In the genomic region with DNA sequence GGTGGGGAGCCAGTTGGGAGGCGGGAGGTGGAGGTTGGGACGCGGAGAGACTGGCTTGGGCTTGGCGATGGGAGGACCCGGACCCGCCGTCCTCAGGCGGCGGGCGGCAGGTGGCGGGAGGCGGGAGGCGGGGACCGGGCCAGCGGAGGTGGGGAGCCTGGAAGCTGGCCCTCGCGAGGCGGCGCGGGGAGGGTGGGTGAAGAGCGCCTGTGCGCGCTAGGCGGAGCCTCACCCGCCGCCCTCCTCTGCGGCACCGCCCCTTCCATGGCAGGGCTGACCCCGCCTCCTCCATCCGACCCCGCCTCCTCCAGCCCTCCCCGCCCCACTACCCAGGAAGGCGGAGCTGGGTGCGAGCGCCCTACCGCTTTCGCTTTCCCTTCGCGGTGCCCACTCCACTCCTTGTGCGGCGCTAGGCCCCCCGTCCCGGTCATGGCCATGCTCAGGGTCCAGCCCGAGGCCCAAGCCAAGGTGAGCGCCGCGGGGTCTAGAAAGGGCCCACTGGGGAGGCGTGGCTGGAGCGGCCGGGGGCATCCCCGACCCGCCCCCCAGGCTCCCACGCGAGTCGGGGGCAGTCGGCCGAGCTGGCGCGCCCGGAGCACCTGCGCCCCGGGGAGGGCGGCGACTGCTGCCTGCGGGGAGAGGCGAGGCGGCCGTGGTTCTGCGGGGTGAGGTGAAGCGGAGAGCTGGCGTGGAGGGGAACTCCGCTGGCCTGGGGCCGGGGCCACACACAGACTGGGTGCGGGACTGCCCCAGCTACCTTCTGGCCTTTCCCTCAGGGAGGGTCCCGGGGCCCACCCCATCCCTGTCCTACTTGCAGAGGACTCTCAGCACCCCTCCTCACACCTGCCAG, we compare ENCODE assay signal across 8 cellular contexts. TPM values are rescaled to one million over a fixed set of nuclear protein-coding genes. Genes with fewer than 3 reads are reported as not detected.
DNase-seq lines count a peak whose midpoint lies in the region; ATAC-seq lines count a peak whose summit lies in the region.

A gene (plus strand): TSS at position 361 of the 850 bp plus-strand sequence. CDS start 69 bp downstream, at position 430.

- H3K4me3 ChIP-seq in HUES48 (ENCODE audit: low read depth, low read length) (peak within 1 kb of the TSS; percentile 78), NT2/D1 (ENCODE audit: insufficient read length, low read depth) (peak within 1 kb of the TSS; percentile 66)

- H3K9me3 ChIP-seq in HUES48 (ENCODE audit: control insufficient read depth, insufficient read depth, low read length) = no peaks in the 10 kb centered on the region
- no peaks in the 10 kb centered on the region for H3K9me3 ChIP-seq in NT2/D1 (ENCODE audit: insufficient read depth, low read length)

- no peak within 1 kb of the TSS; the same call in 1 of the 2 replicates for H3K9ac ChIP-seq in HUES48 (ENCODE audit: low read depth, low read length)
- peak within 1 kb of the TSS; percentile 77 for H3K9ac ChIP-seq in NT2/D1 (ENCODE audit: insufficient read length, low read depth)

- H3K27me3 ChIP-seq in HUES48 (ENCODE audit: control insufficient read depth, insufficient read depth, low read length) (no peaks in the 10 kb centered on the region), NT2/D1 (ENCODE audit: insufficient read depth, insufficient read length) (peaks cover 4% of the 10 kb centered on the region)

- peak; percentile 78 for ATAC-seq in GM21381 (IDR thresholded peaks at IDR 0.05; ENCODE audit: unreplicated experiment)

- in situ Hi-C loops in endometrial microvascular endothelial cells (cut with HindIII; ENCODE audit: inconsistent ontology term, low pct_unique_long_range_greater_than_20kb, low sequenced_read_pairs) = no loop called here

- H3K36me3 ChIP-seq in HUES48 (ENCODE audit: control insufficient read depth, insufficient read depth, low read length) (peaks cover 25% of the 10 kb centered on the region), NT2/D1 (ENCODE audit: insufficient read depth, insufficient read length, low read length) (peaks cover 25% of the 10 kb centered on the region)

- H3K4me1 ChIP-seq in HUES48 (ENCODE audit: control insufficient read depth, insufficient read depth, low read length) (peaks cover 9% of the 10 kb centered on the region), NT2/D1 (ENCODE audit: insufficient read depth, insufficient read length) (peaks cover 7% of the 10 kb centered on the region)

- DNase-seq in COR-L47 (lab: John Stamatoyannopoulos, UW) = peak; percentile 95
- DNase-seq in NT2/D1 (ENCODE audit: low read depth, low spot score) = no peak
- peak; percentile 77 for DNase-seq in activated CD8-positive, alpha-beta memory T cell treated with anti-CD3 and anti-CD28 coated beads, Interleukin-2, amount 50 U/mL, for 24 hours (ENCODE audit: extremely low read depth)
- DNase-seq in midbrain (lab: John Stamatoyannopoulos, UW) = peak; percentile 92
- DNase-seq in stimulated activated CD8-positive, alpha-beta memory T cell treated with anti-CD3 and anti-CD28 coated beads, Interleukin-2, amount 100 ng/mL, for 1 hour (ENCODE audit: low read depth in 2 of 2) = peak; percentile 89 to 92

- H3K27ac ChIP-seq in HUES48 (ENCODE audit: low read depth, low read length) = peak within 1 kb of the TSS; percentile 25

RNA-seq across cellular contexts. Expression of the gene that starts here (rescaled TPM):
- 239 TPM for total RNA-seq in endometrial microvascular endothelial cells (ENCODE audit: inconsistent ontology term)
